ENCODE assay signal across 19 cellular contexts in genomic region chr20:43022568-43022967, GRCh38.
A peak's percentile ranks its signal among the peaks of the same experiment; 100 is the strongest.
DNase-seq lines count a peak whose midpoint lies in the region; ATAC-seq, FAIRE-seq and TF ChIP-seq lines count a peak whose summit lies in the region.
"Had no signal": no experiment of that assay in that cellular context is flagged by ENCODE, and none has a peak within 500 bp of the region (broad histone marks: within the 10 kb centered on the region; RNA-seq: fewer than 3 reads in every experiment).

No MANE protein-coding gene starts in this region.

- H3K4me3 ChIP-seq in HepG2 (replicated peaks in 1 of 3; ENCODE audit: insufficient read depth in 1 of 3, low read depth in 2 of 3, low read length in 3 of 3): no peak overlapping the region
- no peak overlapping the region for H3K4me3 ChIP-seq in right lobe of liver
- no peak overlapping the region for H3K4me3 ChIP-seq in parathyroid adenoma (ENCODE audit: low read depth, low read length)
- H3K4me3 ChIP-seq: BLaER1 had no signal

- ATAC-seq in HepG2: no peak
- ATAC-seq in right lobe of liver: no peak
- ATAC-seq in HG02884 (IDR thresholded peaks at IDR 0.05; ENCODE audit: unreplicated experiment): no peak
- no peak for ATAC-seq in GM19395 (IDR thresholded peaks at IDR 0.05; ENCODE audit: unreplicated experiment)
- ATAC-seq: HCT116 had no signal

- H4K20me1 ChIP-seq in HepG2 (ENCODE audit: insufficient read depth, low read length): no peaks in the 10 kb centered on the region
- H4K20me1 ChIP-seq: BLaER1 had no signal

- H3K79me2 ChIP-seq in HepG2 (ENCODE audit: insufficient read depth, low read length): no peaks in the 10 kb centered on the region
- H3K79me2 ChIP-seq in parathyroid adenoma: peaks cover 4% of the 10 kb centered on the region

- no peak overlapping the region for H2AFZ ChIP-seq in HepG2 (ENCODE audit: low read length)
- H2AFZ ChIP-seq in parathyroid adenoma: no peak overlapping the region

- no TSS peak for BruUV-seq in HepG2 (replicated peaks; lab: Mats Ljungman, UMichigan)

- H3K27me3 ChIP-seq in HepG2 (ENCODE audit: control insufficient read depth in 1 of 2, insufficient read depth in 2 of 2, low read length in 2 of 2) (no peaks in the 10 kb centered on the region), right lobe of liver (no peaks in the 10 kb centered on the region), parathyroid adenoma (ENCODE audit: control insufficient read depth, insufficient read depth, low read length) (no peaks in the 10 kb centered on the region)
- H3K27me3 ChIP-seq: BLaER1 had no signal

- no peak for FAIRE-seq in HepG2 (lab: Jason Lieb, UNC)
- FAIRE-seq: GM12892, GM18507 had no signal

- CTCF ChIA-PET in HepG2 (lab: Yijun Ruan, JAX; ENCODE audit: low intra/inter-chr PET ratio, low total read pairs): no interaction called here

- in situ Hi-C loops in HepG2 (cut with HindIII; ENCODE audit: extremely low pct_ligation_motif_present, low pct_unique_long_range_greater_than_20kb): no loop called here

- H3K9me3 ChIP-seq in HepG2 (ENCODE audit: low read length) (no peaks in the 10 kb centered on the region), right lobe of liver (no peaks in the 10 kb centered on the region), parathyroid adenoma (ENCODE audit: control insufficient read depth, low read length) (no peaks in the 10 kb centered on the region)
- H3K9me3 ChIP-seq: BLaER1 had no signal

- intact Hi-C loops in HepG2 (cut with micrococcal nuclease; ENCODE audit: unreplicated experiment): no loop called here
- intact Hi-C loops in right lobe of liver (cut with DNase I): no loop called here

- TF ChIP-seq CTCF in HepG2 (CRISPR knock-in tag; IDR thresholded peaks at IDR 0.05) (no peak), right lobe of liver (IDR thresholded peaks at IDR 0.05) (no peak), parathyroid adenoma (IDR thresholded peaks at IDR 0.05) (no peak)

- no peak overlapping the region for H3K4me2 ChIP-seq in HepG2 (ENCODE audit: low read depth, low read length)
- no peak overlapping the region for H3K4me2 ChIP-seq in parathyroid adenoma (ENCODE audit: low read length)
- H3K4me2 ChIP-seq: BLaER1 had no signal

- TF ChIP-seq RAD21 in HepG2 (CRISPR knock-in tag; IDR thresholded peaks at IDR 0.05): no peak

- H3K27ac ChIP-seq in HepG2 (ENCODE audit: extremely low read length, insufficient read depth, low read length) (no peak overlapping the region), right lobe of liver (no peak overlapping the region), parathyroid adenoma (peak overlapping the region; percentile 39)
- H3K27ac ChIP-seq: BLaER1 had no signal

- DNase-seq in HepG2 (ENCODE audit: low spot score) (no peak), right lobe of liver (no peak), inferior parietal cortex (ENCODE audit: extremely low spot score) (peak; percentile 27), germinal center (ENCODE audit: low spot score) (no peak)
- DNase-seq: 8988T; CD4-positive, alpha-beta memory T cell; DMS153; DMS79; GDM1; GOT3; H7; HFFc6 had no signal

- TF ChIP-seq POLR2A in HepG2 (IDR thresholded peaks at IDR 0.05; ENCODE audit: insufficient read depth in 1 of 2, low read depth in 2 of 2, low read length in 2 of 2) (no peak), right lobe of liver (IDR thresholded peaks at IDR 0.05) (no peak)

- WGBS in HepG2 (ENCODE audit: low lambda C conversion rate): 18% methylated on average over 1 of the region's 1 CpG
- 91% methylated on average over 1 of the region's 1 CpG for WGBS in right lobe of liver (ENCODE audit: insufficient coverage, low coverage, low lambda C conversion rate, missing lambda C conversion rate)

- TF ChIP-seq EP300 in HepG2 (IDR thresholded peaks at IDR 0.05; ENCODE audit: low read depth in 2 of 2, low read length in 2 of 2) (no peak), HepG2 (CRISPR knock-in tag; IDR thresholded peaks at IDR 0.05; ENCODE audit: borderline replicate concordance) (no peak)

- no peaks in the 10 kb centered on the region for H3K36me3 ChIP-seq in HepG2 (replicated peaks in 1 of 2; ENCODE audit: control insufficient read depth in 1 of 2, insufficient read depth in 2 of 2, low read length in 2 of 2)
- H3K36me3 ChIP-seq in right lobe of liver: no peaks in the 10 kb centered on the region
- no peaks in the 10 kb centered on the region for H3K36me3 ChIP-seq in parathyroid adenoma (ENCODE audit: control insufficient read depth, insufficient read depth, low read length)
- H3K36me3 ChIP-seq: BLaER1 had no signal

- H3K4me1 ChIP-seq in HepG2 (ENCODE audit: insufficient read depth, low read length) (no peaks in the 10 kb centered on the region), right lobe of liver (no peaks in the 10 kb centered on the region), parathyroid adenoma (peaks cover 30% of the 10 kb centered on the region)

- H3K9ac ChIP-seq in HepG2 (ENCODE audit: insufficient read depth, low read depth, low read length): no peak overlapping the region
- H3K9ac ChIP-seq in parathyroid adenoma: no peak overlapping the region
- H3K9ac ChIP-seq: BLaER1 had no signal

- POLR2A ChIA-PET in HepG2 (lab: Yijun Ruan, JAX): no interaction called here

TF ChIP-seq in HepG2, 621 proteins besides CTCF, POLR2A, EP300 and RAD21:
- no peak for TF ChIP-seq ZNF225 (CRISPR knock-in tag; IDR thresholded peaks at IDR 0.05)
- 0 out of 2 replicates have a peak, but pooled peaks have one; percentile 17 for TF ChIP-seq MAZ (IDR thresholded peaks at IDR 0.05; ENCODE audit: borderline replicate concordance, low read depth, low read length)
- TF ChIP-seq MAZ (CRISPR knock-in tag; IDR thresholded peaks at IDR 0.05; ENCODE audit: low read depth): no peak
- TF ChIP-seq ZNF33B (CRISPR knock-in tag; IDR thresholded peaks at IDR 0.05): no peak
- TF ChIP-seq, protein P1, sequence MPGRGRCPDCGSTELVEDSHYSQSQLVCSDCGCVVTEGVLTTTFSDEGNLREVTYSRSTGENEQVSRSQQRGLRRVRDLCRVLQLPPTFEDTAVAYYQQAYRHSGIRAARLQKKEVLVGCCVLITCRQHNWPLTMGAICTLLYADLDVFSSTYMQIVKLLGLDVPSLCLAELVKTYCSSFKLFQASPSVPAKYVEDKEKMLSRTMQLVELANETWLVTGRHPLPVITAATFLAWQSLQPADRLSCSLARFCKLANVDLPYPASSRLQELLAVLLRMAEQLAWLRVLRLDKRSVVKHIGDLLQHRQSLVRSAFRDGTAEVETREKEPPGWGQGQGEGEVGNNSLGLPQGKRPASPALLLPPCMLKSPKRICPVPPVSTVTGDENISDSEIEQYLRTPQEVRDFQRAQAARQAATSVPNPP (CRISPR knock-in tag; IDR thresholded peaks at IDR 0.05): no peak
- no peak for TF ChIP-seq ZSCAN31 (CRISPR knock-in tag; IDR thresholded peaks at IDR 0.05; ENCODE audit: low read depth)
- no peak for TF ChIP-seq FOXK2 (IDR thresholded peaks at IDR 0.05)
